ENCODE assay signal across 1 cellular context in genomic region chr2:61727746-61728145, GRCh38.
TF ChIP-seq lines count a peak whose summit lies in the region.

No MANE protein-coding gene starts in this region.

TF ChIP-seq in GM12878, 131 proteins besides CTCF, POLR2A, EP300 and RAD21:
- TF ChIP-seq CBX5 (IDR thresholded peaks at IDR 0.05; ENCODE audit: low read depth) (peak; percentile 83; the same call in 1 of the 2 replicates), ATF7 (IDR thresholded peaks at IDR 0.05; ENCODE audit: low read depth) (no peak)
